ENCODE assay signal across 8 cellular contexts in genomic region chr3:141311496-141312358, GRCh38. TPM values are rescaled to one million over a fixed set of nuclear protein-coding genes. Genes with fewer than 3 reads are reported as not detected.
DNase-seq lines count a peak whose midpoint lies in the region; ATAC-seq, FAIRE-seq and TF ChIP-seq lines count a peak whose summit lies in the region.

No MANE protein-coding gene starts in this region.

- peak overlapping the region; percentile 53 to 62 (median 58) for H3K27ac ChIP-seq in pancreas
- peak overlapping the region; percentile 43 to 86 (median 82) for H3K27ac ChIP-seq in tibial nerve

- peaks cover 0 to 7% (median 6%) of the 10 kb centered on the region in 3 donors for H3K4me1 ChIP-seq in pancreas
- H3K4me1 ChIP-seq in tibial nerve: peaks cover 0 to 18% (median 6%) of the 10 kb centered on the region in 4 donors

- H3K4me3 ChIP-seq in pancreas (peak overlapping the region; percentile 40 to 63 (median 49)), tibial nerve (peak overlapping the region; percentile 50 to 76 (median 67))

- WGBS in pancreas, 2 donors: 4 to 5% methylated on average over 43 of the region's 43 CpGs
- 7 to 10% methylated on average over 22 to 29 of the region's 43 CpGs for WGBS in tibial nerve, 2 donors

- TF ChIP-seq CTCF in GM12801 (IDR thresholded peaks at IDR 0.05; ENCODE audit: extremely low read depth, insufficient read length) (peak; percentile 35), pancreas (IDR thresholded peaks at IDR 0.05) (peak; percentile 56 to 74 (median 64)), tibial nerve (IDR thresholded peaks at IDR 0.05) (peak; percentile 48 to 90 (median 72))

- ATAC-seq in HG02610 (IDR thresholded peaks at IDR 0.05; ENCODE audit: unreplicated experiment) (peak; percentile 96), SK-N-SH treated with all-trans-retinoic acid at 6 μM for 48 hours (peak; percentile 98), Right ventricle myocardium inferior (peak; percentile 98), pancreas (peak; percentile 96 to 98 (median 98))

- peaks cover 45% of the 10 kb centered on the region for H3K4me1 Mint-ChIP-seq in activated naive CD8-positive, alpha-beta T cell treated with anti-CD3 and anti-CD28 coated beads for 36 hours

- peak in 1 of 2 donors; percentile 63 for TF ChIP-seq POLR2A in tibial nerve (IDR thresholded peaks at IDR 0.05)

- H3K4me3 Mint-ChIP-seq in activated naive CD8-positive, alpha-beta T cell treated with anti-CD3 and anti-CD28 coated beads for 36 hours: peak overlapping the region; percentile 98

- peaks cover 5% of the 10 kb centered on the region for H3K36me3 Mint-ChIP-seq in activated naive CD8-positive, alpha-beta T cell treated with anti-CD3 and anti-CD28 coated beads for 36 hours

- H3K27me3 ChIP-seq in pancreas (no peaks in the 10 kb centered on the region), tibial nerve (no peaks in the 10 kb centered on the region)

- H3K36me3 ChIP-seq in pancreas (no peaks in the 10 kb centered on the region), tibial nerve (no peaks in the 10 kb centered on the region)

- H3K9me3 Mint-ChIP-seq in activated naive CD8-positive, alpha-beta T cell treated with anti-CD3 and anti-CD28 coated beads for 36 hours: no peaks in the 10 kb centered on the region

- peak; percentile 98 for DNase-seq in NCI-H1092 (lab: John Stamatoyannopoulos, UW)
- DNase-seq in activated naive CD8-positive, alpha-beta T cell treated with anti-CD3 and anti-CD28 coated beads for 36 hours: peak; percentile 98
- DNase-seq in Right ventricle myocardium inferior (ENCODE audit: missing footprints): peak; percentile 99
- DNase-seq in pancreas: peak; percentile 96 to 99 (median 98)
- DNase-seq in tibial nerve (ENCODE audit: low spot score in 2 of 2): peak; percentile 94 to 97

- TF ChIP-seq EP300 in tibial nerve (IDR thresholded peaks at IDR 0.05): peak; percentile 90 to 91

- intact Hi-C loops in Right ventricle myocardium inferior (cut with DNase I) (loop anchor here (2.0 to 5.0 kb wide), 3 partner anchors 45 to 251 kb away; no protein-coding TSS in a partner anchor), pancreas (cut with DNase I) (no loop called here)

- H3K27me3 Mint-ChIP-seq in activated naive CD8-positive, alpha-beta T cell treated with anti-CD3 and anti-CD28 coated beads for 36 hours: no peaks in the 10 kb centered on the region

- FAIRE-seq in pancreas (lab: Jason Lieb, UNC): no peak

- H3K9me3 ChIP-seq in pancreas: no peaks in the 10 kb centered on the region
- no peaks in the 10 kb centered on the region for H3K9me3 ChIP-seq in tibial nerve

- H3K27ac Mint-ChIP-seq in activated naive CD8-positive, alpha-beta T cell treated with anti-CD3 and anti-CD28 coated beads for 36 hours: peak overlapping the region; percentile 99

TF ChIP-seq in SK-N-SH treated with all-trans-retinoic acid at 6 μM for 48 hours, 23 proteins besides CTCF, POLR2A, EP300 and RAD21:
- TF ChIP-seq, protein P1, sequence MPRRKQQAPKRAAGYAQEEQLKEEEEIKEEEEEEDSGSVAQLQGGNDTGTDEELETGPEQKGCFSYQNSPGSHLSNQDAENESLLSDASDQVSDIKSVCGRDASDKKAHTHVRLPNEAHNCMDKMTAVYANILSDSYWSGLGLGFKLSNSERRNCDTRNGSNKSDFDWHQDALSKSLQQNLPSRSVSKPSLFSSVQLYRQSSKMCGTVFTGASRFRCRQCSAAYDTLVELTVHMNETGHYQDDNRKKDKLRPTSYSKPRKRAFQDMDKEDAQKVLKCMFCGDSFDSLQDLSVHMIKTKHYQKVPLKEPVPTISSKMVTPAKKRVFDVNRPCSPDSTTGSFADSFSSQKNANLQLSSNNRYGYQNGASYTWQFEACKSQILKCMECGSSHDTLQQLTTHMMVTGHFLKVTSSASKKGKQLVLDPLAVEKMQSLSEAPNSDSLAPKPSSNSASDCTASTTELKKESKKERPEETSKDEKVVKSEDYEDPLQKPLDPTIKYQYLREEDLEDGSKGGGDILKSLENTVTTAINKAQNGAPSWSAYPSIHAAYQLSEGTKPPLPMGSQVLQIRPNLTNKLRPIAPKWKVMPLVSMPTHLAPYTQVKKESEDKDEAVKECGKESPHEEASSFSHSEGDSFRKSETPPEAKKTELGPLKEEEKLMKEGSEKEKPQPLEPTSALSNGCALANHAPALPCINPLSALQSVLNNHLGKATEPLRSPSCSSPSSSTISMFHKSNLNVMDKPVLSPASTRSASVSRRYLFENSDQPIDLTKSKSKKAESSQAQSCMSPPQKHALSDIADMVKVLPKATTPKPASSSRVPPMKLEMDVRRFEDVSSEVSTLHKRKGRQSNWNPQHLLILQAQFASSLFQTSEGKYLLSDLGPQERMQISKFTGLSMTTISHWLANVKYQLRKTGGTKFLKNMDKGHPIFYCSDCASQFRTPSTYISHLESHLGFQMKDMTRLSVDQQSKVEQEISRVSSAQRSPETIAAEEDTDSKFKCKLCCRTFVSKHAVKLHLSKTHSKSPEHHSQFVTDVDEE (CRISPR knock-in tag; IDR thresholded peaks at IDR 0.05): peak; percentile 37; the same call in 1 of the 2 replicates
- TF ChIP-seq BACH2 (CRISPR knock-in tag; IDR thresholded peaks at IDR 0.05; ENCODE audit: borderline replicate concordance): no peak

RNA-seq across cellular contexts. Expression of gene ZBTB38, which starts 56.6 kb away (rescaled TPM):
- total RNA-seq in activated naive CD8-positive, alpha-beta T cell treated with anti-CD3 and anti-CD28 coated beads for 36 hours: 10 to 100 TPM; 14.7 to 16.7 TPM
- total RNA-seq in Right ventricle myocardium inferior (102 TPM), pancreas (10 to 100 TPM; 29.4 to 46.8 (median 31.7) TPM), tibial nerve (100 to 1,000 TPM; 121 to 171 (median 150) TPM)
- polyA plus RNA-seq in pancreas: 10 to 100 TPM in 1 of 2 donors, 1 to 10 TPM in 1; 5.7 to 11.2 TPM

Comparison
In these comparisons a context has a peak if more than half of its experiments do, and no peak if none do; other contexts are left out.
1. Peak in every context shown above with its lines: DNase-seq, ATAC-seq, H3K4me3 ChIP-seq and H3K27ac ChIP-seq.